29 cellular contexts compared by ENCODE assay signal in the genomic region with DNA sequence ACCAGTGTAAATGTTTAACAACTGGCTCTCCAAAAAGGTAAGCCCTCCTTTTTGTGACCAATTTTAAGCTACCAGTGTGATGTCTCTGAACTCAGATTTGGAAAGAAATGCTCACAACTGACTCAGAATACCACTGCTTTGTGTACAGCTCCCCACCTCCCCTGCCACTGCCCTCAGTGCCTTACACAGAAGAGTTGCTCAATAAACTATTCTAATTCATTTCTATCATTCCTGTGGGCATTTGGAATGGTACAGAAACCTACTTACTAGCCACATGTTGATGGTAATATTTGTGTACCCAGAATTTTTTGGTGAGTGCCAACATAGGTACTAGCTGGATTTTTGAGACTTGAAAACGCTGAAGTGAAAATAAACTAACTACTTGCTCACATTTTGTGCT. TPM values are rescaled to one million over a fixed set of nuclear protein-coding genes. Genes with fewer than 3 reads are reported as not detected.
"Had no signal": no experiment of that assay in that cellular context is flagged by ENCODE, and none has a peak within 500 bp of the region (broad histone marks: within the 10 kb centered on the region; RNA-seq: fewer than 3 reads in every experiment).

No MANE protein-coding gene starts in this region.

- H3K36me3 Mint-ChIP-seq: stimulated activated effector memory CD8-positive, alpha-beta T cell treated with anti-CD3 and anti-CD28 coated beads, Interleukin-12 subunit alpha, Interleukin-12 subunit beta, amount 100 ng/mL, for 72 hours had no signal

- H3K9me3 ChIP-seq: gastrocnemius medialis, mucosa of descending colon, right atrium auricular region, stomach, thyroid gland had no signal

- H3K27ac Mint-ChIP-seq: mesothelial cell of epicardium; naive thymus-derived CD4-positive, alpha-beta T cell; nephron; neural progenitor cell; progenitor cell of endocrine pancreas; stimulated activated effector memory CD8-positive, alpha-beta T cell treated with anti-CD3 and anti-CD28 coated beads, Interleukin-12 subunit alpha, Interleukin-12 subunit beta, amount 100 ng/mL, for 72 hours; type B pancreatic cell had no signal

- H3K27me3 Mint-ChIP-seq: naive thymus-derived CD4-positive, alpha-beta T cell; progenitor cell of endocrine pancreas; type B pancreatic cell had no signal

- H3K9me3 Mint-ChIP-seq: mesothelial cell of epicardium; naive thymus-derived CD4-positive, alpha-beta T cell; nephron; stimulated activated effector memory CD8-positive, alpha-beta T cell treated with anti-CD3 and anti-CD28 coated beads, Interleukin-12 subunit alpha, Interleukin-12 subunit beta, amount 100 ng/mL, for 72 hours; type B pancreatic cell had no signal

- ATAC-seq: esophagus mucosa; gastrocnemius medialis; left lobe of liver; mucosa of descending colon; naive thymus-derived CD4-positive, alpha-beta T cell; sciatic nerve; stimulated activated effector memory CD8-positive, alpha-beta T cell treated with anti-CD3 and anti-CD28 coated beads, Interleukin-12 subunit alpha, Interleukin-12 subunit beta, amount 100 ng/mL, for 72 hours had no signal

- H3K27ac ChIP-seq: dorsolateral prefrontal cortex, gastrocnemius medialis, hepatocyte, neural progenitor cell, parathyroid adenoma, right atrium auricular region, stomach, thyroid gland had no signal

- H3K4me3 ChIP-seq: dorsolateral prefrontal cortex, gastrocnemius medialis, hepatocyte, lung, mucosa of descending colon, neural progenitor cell, right atrium auricular region, stomach, thyroid gland had no signal

- H3K4me1 ChIP-seq: neural progenitor cell, right atrium auricular region, stomach had no signal

- H3K36me3 ChIP-seq: gastrocnemius medialis, right atrium auricular region, thyroid gland had no signal

- H3K27me3 ChIP-seq: dorsolateral prefrontal cortex, gastrocnemius medialis, hepatocyte, neural progenitor cell, right atrium auricular region, stomach, thyroid gland had no signal

- DNase-seq: dorsolateral prefrontal cortex; effector CD4-positive, alpha-beta T cell; foreskin fibroblast; gastrocnemius medialis; head of caudate nucleus; kidney; mesenchymal stem cell; mucosa of descending colon; naive thymus-derived CD4-positive, alpha-beta T cell; stimulated activated CD4-positive, alpha-beta T cell treated with anti-CD3 and anti-CD28 coated beads, Interleukin-2, amount 100 ng/mL, for 24 hours; stimulated activated CD4-positive, alpha-beta T cell treated with anti-CD3 and anti-CD28 coated beads, Interleukin-4, amount 100 ng/mL, for 24 hours; stimulated activated naive CD4-positive, alpha-beta T cell treated with Interleukin-2 at 50 U/mL for 16 hours; stomach; thyroid gland had no signal

- H3K4me3 Mint-ChIP-seq: mesothelial cell of epicardium; naive thymus-derived CD4-positive, alpha-beta T cell; nephron; neural progenitor cell; stimulated activated effector memory CD8-positive, alpha-beta T cell treated with anti-CD3 and anti-CD28 coated beads, Interleukin-12 subunit alpha, Interleukin-12 subunit beta, amount 100 ng/mL, for 72 hours; type B pancreatic cell had no signal

- H2AFZ ChIP-seq: hepatocyte, neural progenitor cell, parathyroid adenoma had no signal

- FAIRE-seq: kidney, urothelium cell line had no signal

- H3K4me1 Mint-ChIP-seq: mesothelial cell of epicardium; naive thymus-derived CD4-positive, alpha-beta T cell; neural progenitor cell; stimulated activated effector memory CD8-positive, alpha-beta T cell treated with anti-CD3 and anti-CD28 coated beads, Interleukin-12 subunit alpha, Interleukin-12 subunit beta, amount 100 ng/mL, for 72 hours had no signal

- H3K4me2 ChIP-seq: hepatocyte, neural progenitor cell had no signal

- H3K9ac ChIP-seq: neural progenitor cell, parathyroid adenoma had no signal

RNA-seq across cellular contexts. Expression of gene LRRN1, which starts 16.0 kb away (rescaled TPM):
- total RNA-seq: glomerular endothelial cell had no signal
